ENCODE assay signal across 1 cellular context in the genomic region with DNA sequence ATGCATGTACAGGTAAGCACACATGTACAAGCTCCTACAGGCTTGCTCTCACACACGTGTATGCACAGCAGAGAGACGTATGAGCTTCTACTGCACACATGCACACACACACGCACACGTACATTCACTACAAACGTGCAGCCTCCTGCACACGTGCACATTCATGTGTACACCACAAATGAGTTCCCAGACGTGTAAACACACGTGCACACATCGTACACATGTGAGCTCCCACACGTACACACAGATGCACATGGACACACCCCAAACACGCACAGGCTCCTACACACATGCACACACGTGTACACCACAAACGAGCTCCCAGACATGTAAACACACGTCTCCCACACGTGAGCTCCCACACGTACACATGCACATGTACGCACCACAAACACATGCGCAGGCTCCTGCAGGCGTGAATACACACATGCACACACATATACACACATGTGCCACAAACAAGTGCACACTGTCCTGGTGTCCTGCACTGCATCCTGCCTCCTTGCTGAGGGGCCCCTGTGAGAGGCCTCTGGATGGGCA.
A peak's percentile ranks its signal among the peaks of the same experiment; 100 is the strongest.
TF ChIP-seq lines count a peak whose summit lies in the region.

No MANE protein-coding gene starts in this region.

TF ChIP-seq in WTC11, 78 proteins besides CTCF, POLR2A, EP300 and RAD21 (continued from another document):
- TF ChIP-seq ARID4B (CRISPR knock-in tag; IDR thresholded peaks at IDR 0.05; ENCODE audit: borderline replicate concordance): no peak
- 0 out of 2 replicates have a peak, but pooled peaks have one; percentile 11 for TF ChIP-seq CBFB (CRISPR knock-in tag; IDR thresholded peaks at IDR 0.05; ENCODE audit: low read depth)
- TF ChIP-seq, protein P1, sequence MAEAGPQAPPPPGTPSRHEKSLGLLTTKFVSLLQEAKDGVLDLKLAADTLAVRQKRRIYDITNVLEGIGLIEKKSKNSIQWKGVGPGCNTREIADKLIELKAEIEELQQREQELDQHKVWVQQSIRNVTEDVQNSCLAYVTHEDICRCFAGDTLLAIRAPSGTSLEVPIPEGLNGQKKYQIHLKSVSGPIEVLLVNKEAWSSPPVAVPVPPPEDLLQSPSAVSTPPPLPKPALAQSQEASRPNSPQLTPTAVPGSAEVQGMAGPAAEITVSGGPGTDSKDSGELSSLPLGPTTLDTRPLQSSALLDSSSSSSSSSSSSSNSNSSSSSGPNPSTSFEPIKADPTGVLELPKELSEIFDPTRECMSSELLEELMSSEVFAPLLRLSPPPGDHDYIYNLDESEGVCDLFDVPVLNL (CRISPR knock-in tag; IDR thresholded peaks at IDR 0.05; ENCODE audit: borderline replicate concordance, low read depth): no peak
- TF ChIP-seq JUN (CRISPR knock-in tag; IDR thresholded peaks at IDR 0.05): 0 out of 2 replicates have a peak, but pooled peaks have one; percentile 38
